Comparison of ENCODE assay signal across 18 cellular contexts in genomic region chr3:99313481-99313880, GRCh38.
"Had no signal": no experiment of that assay in that cellular context is flagged by ENCODE, and none has a peak within 500 bp of the region (broad histone marks: within the 10 kb centered on the region; RNA-seq: fewer than 3 reads in every experiment).

No MANE protein-coding gene starts in this region.

- ATAC-seq: heart left ventricle; psoas muscle; stimulated activated naive CD8-positive, alpha-beta T cell treated with anti-CD3 and anti-CD28 coated beads, Interleukin-15, amount 100 ng/mL, for 72 hours had no signal

- H3K27me3 ChIP-seq: ascending aorta, heart left ventricle, sigmoid colon, testis had no signal

- H3K36me3 ChIP-seq: ascending aorta, heart left ventricle, left ventricle myocardium inferior, sigmoid colon had no signal

- H3K27me3 Mint-ChIP-seq: activated CD4-positive, alpha-beta memory T cell treated with anti-CD3 and anti-CD28 coated beads, Interleukin-2, amount 10 ng/mL, durations not matched to agents 7 days and 5 days; central memory CD8-positive, alpha-beta T cell; stimulated activated naive CD8-positive, alpha-beta T cell treated with anti-CD3 and anti-CD28 coated beads, Interleukin-15, amount 100 ng/mL, for 72 hours had no signal

- H3K4me1 Mint-ChIP-seq: activated CD4-positive, alpha-beta memory T cell treated with anti-CD3 and anti-CD28 coated beads, Interleukin-2, amount 10 ng/mL, durations not matched to agents 7 days and 5 days; central memory CD8-positive, alpha-beta T cell; stimulated activated naive CD8-positive, alpha-beta T cell treated with anti-CD3 and anti-CD28 coated beads, Interleukin-15, amount 100 ng/mL, for 72 hours had no signal

- H3K9me3 ChIP-seq: ascending aorta, testis had no signal

- FAIRE-seq: kidney, urothelium cell line had no signal

- H3K27ac ChIP-seq: ascending aorta, heart left ventricle, left ventricle myocardium inferior, psoas muscle, sigmoid colon, testis had no signal

- H3K4me3 ChIP-seq: ascending aorta, heart left ventricle, left ventricle myocardium inferior, psoas muscle, sigmoid colon, testis had no signal

- H3K4me3 Mint-ChIP-seq: activated CD4-positive, alpha-beta memory T cell treated with anti-CD3 and anti-CD28 coated beads, Interleukin-2, amount 10 ng/mL, durations not matched to agents 7 days and 5 days; central memory CD8-positive, alpha-beta T cell; nephron; stimulated activated naive CD8-positive, alpha-beta T cell treated with anti-CD3 and anti-CD28 coated beads, Interleukin-15, amount 100 ng/mL, for 72 hours had no signal

- DNase-seq: activated CD4-positive, alpha-beta memory T cell treated with anti-CD3 and anti-CD28 coated beads, Interleukin-2, amount 10 ng/mL, durations not matched to agents 7 days and 5 days; activated gamma-delta T cell treated with Interleukin-2 at 50 U/mL for 16 hours; activated T-cell treated with anti-CD3 and anti-CD28 coated beads, Interleukin-2, amount 50 U/mL, for 48 hours; heart left ventricle; kidney; left ventricle myocardium inferior; mesendoderm; occipital lobe; psoas muscle; sigmoid colon; stimulated activated CD4-positive, alpha-beta T cell treated with anti-CD3 and anti-CD28 coated beads, Interleukin-4, amount 100 ng/mL, for 1 hour; stimulated activated CD8-positive, alpha-beta memory T cell treated with anti-CD3 and anti-CD28 coated beads, Interleukin-4, amount 100 ng/mL, for 48 hours; stimulated activated naive CD8-positive, alpha-beta T cell treated with anti-CD3 and anti-CD28 coated beads, Interleukin-15, amount 100 ng/mL, for 72 hours; testis had no signal

- H3K4me1 ChIP-seq: ascending aorta, heart left ventricle, left ventricle myocardium inferior, psoas muscle, testis had no signal

- H3K27ac Mint-ChIP-seq: activated CD4-positive, alpha-beta memory T cell treated with anti-CD3 and anti-CD28 coated beads, Interleukin-2, amount 10 ng/mL, durations not matched to agents 7 days and 5 days; nephron; stimulated activated naive CD8-positive, alpha-beta T cell treated with anti-CD3 and anti-CD28 coated beads, Interleukin-15, amount 100 ng/mL, for 72 hours had no signal
